Comparison of ENCODE assay signal across 8 cellular contexts in genomic region chr7:108246227-108246837, GRCh38.
DNase-seq lines count a peak whose midpoint lies in the region; ATAC-seq and TF ChIP-seq lines count a peak whose summit lies in the region.

No MANE protein-coding gene starts in this region.

- H3K9me3 Mint-ChIP-seq in natural killer cell treated with Interleukin-12 subunit alpha and Interleukin-12 subunit beta and Interleukin-15 and Interleukin-18, amount 100 ng/mL, for 72 hours, result no peaks in the 10 kb centered on the region

- H3K36me3 ChIP-seq in adipocyte (ENCODE audit: control insufficient read depth, insufficient read depth, low read length, severe bottlenecking), result peaks cover 3% of the 10 kb centered on the region

- peaks cover 49% of the 10 kb centered on the region for H3K4me1 ChIP-seq in adipocyte (ENCODE audit: control insufficient read depth, insufficient read depth, low read length)

- peak overlapping the region; percentile 66 for H3K9ac ChIP-seq in adipocyte (ENCODE audit: low read length)

- H3K27me3 ChIP-seq in AG04450 (ENCODE audit: control insufficient read depth, insufficient read depth, low read length) (no peaks in the 10 kb centered on the region), adipocyte (replicated peaks; ENCODE audit: control insufficient read depth, insufficient read depth, low read length) (no peaks in the 10 kb centered on the region)

- no peak overlapping the region for H3K27ac Mint-ChIP-seq in natural killer cell treated with Interleukin-12 subunit alpha and Interleukin-12 subunit beta and Interleukin-15 and Interleukin-18, amount 100 ng/mL, for 72 hours

- H3K27ac ChIP-seq in AG04450 (ENCODE audit: low read depth, low read length), result peak overlapping the region; percentile 82

- no peak overlapping the region for H3K4me3 Mint-ChIP-seq in natural killer cell treated with Interleukin-12 subunit alpha and Interleukin-12 subunit beta and Interleukin-15 and Interleukin-18, amount 100 ng/mL, for 72 hours

- H3K4me1 Mint-ChIP-seq in natural killer cell treated with Interleukin-12 subunit alpha and Interleukin-12 subunit beta and Interleukin-15 and Interleukin-18, amount 100 ng/mL, for 72 hours (ENCODE audit: low read depth in 2 of 2), result no peaks in the 10 kb centered on the region

- CTCF ChIA-PET in AG04450 (lab: Charles Lee), result interaction anchor here (1.1 kb wide), 1 partner anchor 225 kb away, joined by 3 read pairs; no protein-coding TSS in a partner anchor

- no peak overlapping the region for H3K4me3 ChIP-seq in AG04450 (ENCODE audit: low read depth, low read length)
- peak overlapping the region; percentile 53 for H3K4me3 ChIP-seq in adipocyte (ENCODE audit: low read length)

- H3K9me3 ChIP-seq in AG04450 (ENCODE audit: control insufficient read depth, insufficient read depth, low read length) (no peaks in the 10 kb centered on the region), adipocyte (ENCODE audit: control insufficient read depth, low read length) (no peaks in the 10 kb centered on the region)

- H3K27me3 Mint-ChIP-seq in natural killer cell treated with Interleukin-12 subunit alpha and Interleukin-12 subunit beta and Interleukin-15 and Interleukin-18, amount 100 ng/mL, for 72 hours, result peaks cover 3 to 15% of the 10 kb centered on the region in 2 donors

- DNase-seq in AG04450 (ENCODE audit: low read depth, low spot score), result peak; percentile 70
- peak; percentile 92 for DNase-seq in HS-5 (ENCODE audit: low read depth)
- peak; percentile 80 for DNase-seq in adipocyte (ENCODE audit: low read depth)
- DNase-seq in kidney glomerular epithelial cell (lab: John Stamatoyannopoulos, UW), result peak; percentile 100
- no peak for DNase-seq in NCI-H1105 (lab: John Stamatoyannopoulos, UW)
- DNase-seq in 8988T, result no peak
- DNase-seq in natural killer cell treated with Interleukin-12 subunit alpha and Interleukin-12 subunit beta and Interleukin-15 and Interleukin-18, amount 100 ng/mL, for 72 hours (ENCODE audit: low spot score), result no peak

- no peaks in the 10 kb centered on the region for H3K36me3 Mint-ChIP-seq in natural killer cell treated with Interleukin-12 subunit alpha and Interleukin-12 subunit beta and Interleukin-15 and Interleukin-18, amount 100 ng/mL, for 72 hours

- TF ChIP-seq CTCF in AG04450 (IDR thresholded peaks at IDR 0.05; ENCODE audit: low read depth, low read length), result no peak

- POLR2A ChIA-PET in AG04450 (lab: Yijun Ruan, JAX), result no interaction called here

- ATAC-seq in GM19025 (IDR thresholded peaks at IDR 0.05; ENCODE audit: low read depth, unreplicated experiment), result peak; percentile 69
- no peak for ATAC-seq in natural killer cell treated with Interleukin-12 subunit alpha and Interleukin-12 subunit beta and Interleukin-15 and Interleukin-18, amount 100 ng/mL, for 72 hours

Comparison
In these comparisons a context has a peak if more than half of its experiments do, and no peak if none do; other contexts are left out.
1. DNase-seq: peak in AG04450 (single experiment), HS-5 (single experiment), adipocyte (single experiment) and kidney glomerular epithelial cell (single experiment); none in NCI-H1105 (single experiment), 8988T (single experiment) and natural killer cell treated with Interleukin-12 subunit alpha and Interleukin-12 subunit beta and Interleukin-15 and Interleukin-18, amount 100 ng/mL, for 72 hours (single experiment).